16 cellular contexts compared by ENCODE assay signal in genomic region chr14:92496458-92496857, GRCh38. TPM values are rescaled to one million over a fixed set of nuclear protein-coding genes. Genes with fewer than 3 reads are reported as not detected.
DNase-seq lines count a peak whose midpoint lies in the region; ATAC-seq lines count a peak whose summit lies in the region.
"Had no signal": no experiment of that assay in that cellular context is flagged by ENCODE, and none has a peak within 500 bp of the region (broad histone marks: within the 10 kb centered on the region; RNA-seq: fewer than 3 reads in every experiment).

No MANE protein-coding gene starts in this region.

- H3K27ac Mint-ChIP-seq in dendritic cell treated with granulocyte-macrophage colony-stimulating factor and Interleukin-4, amounts not matched to agents 40 ng/mL and 50 ng/mL, for 4 days = peak overlapping the region; percentile 80

- no peak overlapping the region for H3K4me2 ChIP-seq in neuronal stem cell (ENCODE audit: insufficient read depth, low read length, poor library complexity, severe bottlenecking)

- H3K23ac ChIP-seq in neuronal stem cell (ENCODE audit: low read depth, low read length, poor library complexity) = no peak overlapping the region

- no peaks in the 10 kb centered on the region for H3K9me3 ChIP-seq in neuronal stem cell (replicated peaks in 1 of 2; ENCODE audit: control insufficient read depth in 2 of 2, insufficient read depth in 1 of 2, low read depth in 1 of 2, low read length in 2 of 2)
- H3K9me3 ChIP-seq: BE2C had no signal

- DNase-seq in activated CD8-positive, alpha-beta memory T cell treated with anti-CD3 and anti-CD28 coated beads for 24 hours = peak; percentile 26
- no peak for DNase-seq in activated CD8-positive, alpha-beta memory T cell treated with anti-CD3 and anti-CD28 coated beads, Interleukin-2, amount 50 U/mL, for 4 hours
- DNase-seq in myocyte (ENCODE audit: low read depth) (peak; percentile 53), NCI-H2227 treated with DMSO at 0.1 percent for 48 hours (lab: John Stamatoyannopoulos, UW) (no peak), neuronal stem cell (ENCODE audit: low spot score) (no peak)
- no peak for DNase-seq in activated CD4-positive, CD25-positive, alpha-beta regulatory T cell (lab: John Stamatoyannopoulos, UW)
- DNase-seq: BE2C, KBM-7, NCI-H1048, NCI-H146, NCI-H2081, NCI-H524 had no signal

- H4K91ac ChIP-seq in neuronal stem cell (ENCODE audit: low read depth, low read length, poor library complexity) = no peak overlapping the region

- H2AFZ ChIP-seq in neuronal stem cell (ENCODE audit: low read length) = no peak overlapping the region

- no CpG with 5 or more reads among the region's 4 CpGs for WGBS in neuronal stem cell (ENCODE audit: extremely low coverage in 2 of 2, insufficient read length in 2 of 2, insufficient replicate concordance in 1 of 2), 2 donors

- H3K4me3 Mint-ChIP-seq in dendritic cell treated with granulocyte-macrophage colony-stimulating factor and Interleukin-4, amounts not matched to agents 40 ng/mL and 50 ng/mL, for 4 days = no peak overlapping the region

- no peak overlapping the region for H3K18ac ChIP-seq in neuronal stem cell (ENCODE audit: low read length)

- H3K36me3 Mint-ChIP-seq in dendritic cell treated with granulocyte-macrophage colony-stimulating factor and Interleukin-4, amounts not matched to agents 40 ng/mL and 50 ng/mL, for 4 days (ENCODE audit: low read depth) = peaks cover 41% of the 10 kb centered on the region

- H2BK120ac ChIP-seq in neuronal stem cell (ENCODE audit: low read depth, low read length) = no peak overlapping the region

- H3K14ac ChIP-seq in neuronal stem cell (ENCODE audit: low read length) = no peak overlapping the region

- intact Hi-C loops in dendritic cell treated with granulocyte-macrophage colony-stimulating factor and Interleukin-4, amounts not matched to agents 40 ng/mL and 50 ng/mL, for 4 days (cut with micrococcal nuclease) = no loop called here

- H2AK5ac ChIP-seq in neuronal stem cell (ENCODE audit: low read depth, low read length) = no peak overlapping the region

- no peak overlapping the region for H2BK15ac ChIP-seq in neuronal stem cell (ENCODE audit: low read length)

- no peak overlapping the region for H3K4ac ChIP-seq in neuronal stem cell (ENCODE audit: low read length)

- no peak overlapping the region for H3K27ac ChIP-seq in neuronal stem cell (replicated peaks; ENCODE audit: low read length)
- H3K27ac ChIP-seq: 22Rv1 had no signal

- no peaks in the 10 kb centered on the region for H3K9me3 Mint-ChIP-seq in dendritic cell treated with granulocyte-macrophage colony-stimulating factor and Interleukin-4, amounts not matched to agents 40 ng/mL and 50 ng/mL, for 4 days

- peak overlapping the region in 1 of 2 donors; percentile 55 for H3K4me3 ChIP-seq in neuronal stem cell (ENCODE audit: low read length in 2 of 2)

- peaks cover 63% of the 10 kb centered on the region for H3K4me1 Mint-ChIP-seq in dendritic cell treated with granulocyte-macrophage colony-stimulating factor and Interleukin-4, amounts not matched to agents 40 ng/mL and 50 ng/mL, for 4 days (ENCODE audit: low read depth)

- H3K36me3 ChIP-seq in neuronal stem cell (replicated peaks in 1 of 2; ENCODE audit: control insufficient read depth in 2 of 2, insufficient read depth in 2 of 2, low read length in 2 of 2) = no peaks in the 10 kb centered on the region
- H3K36me3 ChIP-seq: BE2C had no signal

- no peak overlapping the region for H2BK12ac ChIP-seq in neuronal stem cell (ENCODE audit: low read length)

- H3K4me1 ChIP-seq in neuronal stem cell (ENCODE audit: control insufficient read depth in 2 of 2, insufficient read depth in 1 of 2, low read depth in 1 of 2, low read length in 2 of 2) = peaks cover 4 to 10% of the 10 kb centered on the region in 2 donors
- H3K4me1 ChIP-seq: BE2C had no signal

- peaks cover 0 to 4% (median 0%) of the 10 kb centered on the region in 3 experiments for H3K27me3 ChIP-seq in neuronal stem cell (ENCODE audit: control insufficient read depth in 3 of 3, insufficient read depth in 3 of 3, low read depth in 1 of 3, low read length in 3 of 3)

- H3K9ac ChIP-seq in neuronal stem cell (ENCODE audit: low read depth, low read length, poor library complexity) = no peak overlapping the region

- no peak overlapping the region for H2BK5ac ChIP-seq in neuronal stem cell (ENCODE audit: low read length)

- no peak for ATAC-seq in HG02588 (IDR thresholded peaks at IDR 0.05; ENCODE audit: unreplicated experiment)
- ATAC-seq: Right ventricle myocardium inferior had no signal

- H3K27me3 Mint-ChIP-seq in dendritic cell treated with granulocyte-macrophage colony-stimulating factor and Interleukin-4, amounts not matched to agents 40 ng/mL and 50 ng/mL, for 4 days = peaks cover 10% of the 10 kb centered on the region

- no peaks in the 10 kb centered on the region for H3K79me1 ChIP-seq in neuronal stem cell (ENCODE audit: low read depth, low read length)

- H4K8ac ChIP-seq in neuronal stem cell (ENCODE audit: low read depth, low read length) = no peak overlapping the region

RNA-seq across cellular contexts. Expression of gene RIN3, which starts 17.1 kb away (rescaled TPM):
- total RNA-seq in myocyte = 0.51 and 0.83 TPM in 2 replicates
- 3.1 TPM for polyA plus RNA-seq in myocyte (2012)
- polyA plus RNA-seq in neuronal stem cell (2013, experiment 1 of 2) = 1.3 TPM
- polyA plus RNA-seq in neuronal stem cell (2013, experiment 2 of 2) = 1.6 TPM

Comparison
In these comparisons a context has a peak if more than half of its experiments do, and no peak if none do; other contexts are left out.
1. DNase-seq: peak in activated CD8-positive, alpha-beta memory T cell treated with anti-CD3 and anti-CD28 coated beads for 24 hours (single experiment) and myocyte (single experiment); none in activated CD8-positive, alpha-beta memory T cell treated with anti-CD3 and anti-CD28 coated beads, Interleukin-2, amount 50 U/mL, for 4 hours (single experiment), NCI-H2227 treated with DMSO at 0.1 percent for 48 hours (single experiment), neuronal stem cell (single experiment) and activated CD4-positive, CD25-positive, alpha-beta regulatory T cell (0 of 4).